In genomic region chr6:129717287-129717686, GRCh38 we compare ENCODE assay signal across 21 cellular contexts. TPM values are rescaled to one million over a fixed set of nuclear protein-coding genes. Genes with fewer than 3 reads are reported as not detected.
DNase-seq lines count a peak whose midpoint lies in the region; FAIRE-seq and TF ChIP-seq lines count a peak whose summit lies in the region.
"Had no signal": no experiment of that assay in that cellular context is flagged by ENCODE, and none has a peak within 500 bp of the region (broad histone marks: within the 10 kb centered on the region; RNA-seq: fewer than 3 reads in every experiment).

No MANE protein-coding gene starts in this region.

- 63% methylated on average over 5 of the region's 5 CpGs for WGBS in SK-N-SH (ENCODE audit: low lambda C conversion rate)

- peak overlapping the region; percentile 50; the same call in 1 of the 2 replicates for H2AFZ ChIP-seq in SK-N-SH (ENCODE audit: low read depth)
- peak overlapping the region; percentile 54 for H2AFZ ChIP-seq in osteoblast (ENCODE audit: low read length)

- H3F3A ChIP-seq in SK-N-SH (replicated peaks; ENCODE audit: insufficient read depth) = peaks cover 4% of the 10 kb centered on the region

- no peaks in the 10 kb centered on the region for H3K9me3 ChIP-seq in SK-N-SH
- H3K9me3 ChIP-seq in osteoblast (ENCODE audit: low read depth, low read length) = no peaks in the 10 kb centered on the region
- H3K9me3 ChIP-seq: gastrocnemius medialis, psoas muscle, upper lobe of right lung had no signal

- TF ChIP-seq CTCF in SK-N-SH (IDR thresholded peaks at IDR 0.05) (no peak), osteoblast (IDR thresholded peaks at IDR 0.05; ENCODE audit: extremely low read depth, low read depth, low read length) (no peak)

- no peaks in the 10 kb centered on the region for H3K79me2 ChIP-seq in SK-N-SH (ENCODE audit: insufficient read depth)
- no peaks in the 10 kb centered on the region for H3K79me2 ChIP-seq in osteoblast (ENCODE audit: insufficient read depth, low read length)

- DNase-seq in GM18507 (ENCODE audit: extremely low spot score, insufficient read length, low read depth) (no peak), SK-N-SH (no peak), fibroblast of gingiva (ENCODE audit: low read depth) (peak; percentile 23), osteoblast (ENCODE audit: insufficient read length, low spot score, missing footprints) (no peak), HuH-7.5 (ENCODE audit: low spot score) (no peak), GM12892 (ENCODE audit: insufficient read length) (no peak), globus pallidus (ENCODE audit: low spot score) (no peak)
- DNase-seq in activated CD4-positive, CD25-positive, alpha-beta regulatory T cell (lab: John Stamatoyannopoulos, UW) = no peak
- DNase-seq: activated CD4-positive, alpha-beta T cell treated with anti-CD3 and anti-CD28 coated beads for 36 hours; activated T-cell treated with anti-CD3 and anti-CD28 coated beads, Interleukin-2, amount 50 U/mL, for 4 hours; amygdala; gastrocnemius medialis; kidney; NCI-H187; NCI-H69; psoas muscle; RPMI8226; stimulated activated CD4-positive, alpha-beta T cell treated with anti-CD3 and anti-CD28 coated beads, Interleukin-2, amount 100 ng/mL, for 24 hours; T-helper 17 cell; upper lobe of right lung had no signal

- H3K36me3 ChIP-seq in SK-N-SH (replicated peaks in 1 of 2; ENCODE audit: control insufficient read depth in 1 of 2, insufficient read depth in 2 of 2, low read length in 1 of 2) (no peaks in the 10 kb centered on the region), osteoblast (ENCODE audit: insufficient read depth, low read length) (no peaks in the 10 kb centered on the region)
- H3K36me3 ChIP-seq: gastrocnemius medialis, upper lobe of right lung had no signal

- POLR2A ChIA-PET in SK-N-SH (lab: Yijun Ruan, JAX) = no interaction called here

- no peak for TF ChIP-seq EP300 in SK-N-SH (IDR thresholded peaks at IDR 0.05; ENCODE audit: borderline replicate concordance in 1 of 2, low read depth in 1 of 2, low read length in 1 of 2)

- H3K27ac ChIP-seq in SK-N-SH (ENCODE audit: low read depth in 2 of 2, low read length in 1 of 2) (peak overlapping the region in 1 of 2 experiments; percentile 53; a peak in 2 of 4 replicates), osteoblast (ENCODE audit: low read depth, low read length) (no peak overlapping the region)
- H3K27ac ChIP-seq: C4-2B, gastrocnemius medialis, psoas muscle, upper lobe of right lung had no signal

- TF ChIP-seq RAD21 in SK-N-SH (IDR thresholded peaks at IDR 0.05; ENCODE audit: low read length) = no peak

- peaks cover 0 to 4% of the 10 kb centered on the region in 2 experiments; a peak in 1 of 4 replicates for H3K4me1 ChIP-seq in SK-N-SH (ENCODE audit: control insufficient read depth in 1 of 2, insufficient read depth in 2 of 2, low read depth in 1 of 2, low read length in 1 of 2)
- H3K4me1 ChIP-seq in osteoblast (ENCODE audit: insufficient read depth, low read length) = peaks cover 6% of the 10 kb centered on the region
- H3K4me1 ChIP-seq: psoas muscle, upper lobe of right lung had no signal

- H3K9ac ChIP-seq in SK-N-SH = no peak overlapping the region

- H4K20me1 ChIP-seq in SK-N-SH (ENCODE audit: insufficient read depth) = no peaks in the 10 kb centered on the region
- H4K20me1 ChIP-seq in osteoblast (ENCODE audit: insufficient read depth, low read length) = no peaks in the 10 kb centered on the region

- H3K27me3 ChIP-seq in SK-N-SH (ENCODE audit: insufficient read depth) (no peaks in the 10 kb centered on the region), osteoblast (ENCODE audit: insufficient read depth, low read length) (no peaks in the 10 kb centered on the region)
- H3K27me3 ChIP-seq: gastrocnemius medialis, upper lobe of right lung had no signal

- FAIRE-seq in GM18507 (lab: Jason Lieb, UNC) (peak; percentile 15), GM12892 (lab: Jason Lieb, UNC) (no peak)

- H3K4me3 ChIP-seq in SK-N-SH (ENCODE audit: low read depth in 2 of 2, low read length in 1 of 2) (no peak overlapping the region), osteoblast (ENCODE audit: insufficient read depth, low read length) (no peak overlapping the region)
- H3K4me3 ChIP-seq: gastrocnemius medialis, psoas muscle, upper lobe of right lung had no signal

- no peak for TF ChIP-seq POLR2A in GM12892 (IDR thresholded peaks at IDR 0.05; ENCODE audit: low read depth, low read length)

- no peaks in the 10 kb centered on the region for H3K9me2 ChIP-seq in SK-N-SH

- CTCF ChIA-PET in SK-N-SH (lab: Yijun Ruan, JAX) = no interaction called here

- H3K4me2 ChIP-seq in SK-N-SH (peak overlapping the region; percentile 27; the same call in 1 of the 2 replicates), osteoblast (ENCODE audit: insufficient read depth, low read length) (peak overlapping the region; percentile 20)

TF ChIP-seq in SK-N-SH, 30 proteins besides CTCF, POLR2A, EP300 and RAD21:
- TF ChIP-seq SMC3 (IDR thresholded peaks at IDR 0.05; ENCODE audit: low read depth, low read length) (no peak), RXRA (IDR thresholded peaks at IDR 0.05; ENCODE audit: borderline replicate concordance, low read depth) (no peak), PBX3 (IDR thresholded peaks at IDR 0.05) (0 out of 2 replicates have a peak, but pooled peaks have one; percentile 17), POLR2AphosphoS5 (IDR thresholded peaks at IDR 0.05; ENCODE audit: low read depth, low read length) (no peak), JUND (IDR thresholded peaks at IDR 0.05) (0 out of 2 replicates have a peak, but pooled peaks have one; percentile 22), RFX5 (IDR thresholded peaks at IDR 0.05; ENCODE audit: low read length) (no peak), MAX (IDR thresholded peaks at IDR 0.05; ENCODE audit: low read depth) (peak; percentile 15; the same call in 1 of the 2 replicates), TCF12 (IDR thresholded peaks at IDR 0.05) (0 out of 2 replicates have a peak, but pooled peaks have one; percentile 19), NFIC (IDR thresholded peaks at IDR 0.05; ENCODE audit: borderline replicate concordance) (peak; percentile 19; the same call in 1 of the 2 replicates), FOXJ3 (CRISPR knock-in tag; IDR thresholded peaks at IDR 0.05) (no peak), EZH2phosphoT487 (IDR thresholded peaks at IDR 0.05; ENCODE audit: borderline replicate concordance, low read depth) (no peak), RCOR1 (IDR thresholded peaks at IDR 0.05; ENCODE audit: low read length) (no peak), TEAD4 (IDR thresholded peaks at IDR 0.05; ENCODE audit: borderline replicate concordance, insufficient read depth) (no peak), USF1 (IDR thresholded peaks at IDR 0.05; ENCODE audit: borderline replicate concordance, low read depth) (no peak), FOSL2 (IDR thresholded peaks at IDR 0.05; ENCODE audit: borderline replicate concordance, low read depth) (peak; percentile 53; the same call in 1 of the 2 replicates)

RNA-seq across cellular contexts. Expression of gene ARHGAP18, which starts 7.3 kb away (rescaled TPM):
- 25.0 and 32.8 TPM in 2 replicates for polyA plus RNA-seq in SK-N-SH (2012; rRNA removed)
- 38.9 and 45.2 TPM in 2 replicates for polyA plus RNA-seq in SK-N-SH (2012; cell fraction: cytosol; rRNA removed)
- 10.2 and 20.0 TPM in 2 replicates for polyA plus RNA-seq in SK-N-SH (2012; cell fraction: nucleus; rRNA removed)
- total RNA-seq in osteoblast = 16.8 and 21.0 TPM in 2 replicates
- 17.3 TPM for polyA plus RNA-seq in GM12892 (2012; ENCODE audit: missing spikeins)
